ENCODE assay signal across 10 cellular contexts in genomic region chr10:132162021-132162531, GRCh38. TPM values are rescaled to one million over a fixed set of nuclear protein-coding genes. Genes with fewer than 3 reads are reported as not detected.
DNase-seq lines count a peak whose midpoint lies in the region; ATAC-seq and TF ChIP-seq lines count a peak whose summit lies in the region.
"Had no signal": no experiment of that assay in that cellular context is flagged by ENCODE, and none has a peak within 500 bp of the region (broad histone marks: within the 10 kb centered on the region; RNA-seq: fewer than 3 reads in every experiment).

No MANE protein-coding gene starts in this region.

- H3K4me1 ChIP-seq in naive thymus-derived CD4-positive, alpha-beta T cell (ENCODE audit: control insufficient read depth in 2 of 2, insufficient read depth in 2 of 2, low read length in 2 of 2): peaks cover 23 to 36% of the 10 kb centered on the region in 2 donors

- H3K4me3 ChIP-seq in naive thymus-derived CD4-positive, alpha-beta T cell (ENCODE audit: low read length): peak overlapping the region; percentile 35
- H3K4me3 ChIP-seq: upper lobe of left lung had no signal

- H3K27ac ChIP-seq in naive thymus-derived CD4-positive, alpha-beta T cell (ENCODE audit: low read depth, low read length): peak overlapping the region; percentile 80
- H3K27ac ChIP-seq: upper lobe of left lung had no signal

- DNase-seq in DMS79 treated with DMSO at 0.1 percent for 48 hours (lab: John Stamatoyannopoulos, UW) (peak; percentile 40), DMS79 (lab: John Stamatoyannopoulos, UW) (no peak), COR-L47 (lab: John Stamatoyannopoulos, UW) (no peak), HPDE6-E6E7 (ENCODE audit: extremely low spot score) (no peak)
- DNase-seq in activated CD8-positive, alpha-beta T cell treated with anti-CD3 and anti-CD28 coated beads, Interleukin-2, amount 10 ng/mL, durations not matched to agents 7 days and 5 days: peak; percentile 70
- DNase-seq in naive thymus-derived CD4-positive, alpha-beta T cell: peak in 7 of 9 donors; percentile 31 to 65 (median 39)
- DNase-seq: 8988T, upper lobe of left lung had no signal

- H3K36me3 Mint-ChIP-seq in activated CD8-positive, alpha-beta T cell treated with anti-CD3 and anti-CD28 coated beads, Interleukin-2, amount 10 ng/mL, durations not matched to agents 7 days and 5 days (ENCODE audit: low read depth): no peaks in the 10 kb centered on the region
- peaks cover 0 to 3% (median 0%) of the 10 kb centered on the region in 5 donors for H3K36me3 Mint-ChIP-seq in naive thymus-derived CD4-positive, alpha-beta T cell

- H3K27me3 ChIP-seq in naive thymus-derived CD4-positive, alpha-beta T cell (ENCODE audit: control insufficient read depth in 2 of 2, insufficient read depth in 2 of 2, low read length in 2 of 2): no peaks in the 10 kb centered on the region
- H3K27me3 ChIP-seq: upper lobe of left lung had no signal

- intact Hi-C loops in naive thymus-derived CD4-positive, alpha-beta T cell (cut with micrococcal nuclease): loop anchor here (1.0 to 5.0 kb wide), 5 partner anchors 23 to 375 kb away; partner anchors contain the start of gene INPP5A (in 2 of the 2)

- CTCF ChIA-PET in activated CD8-positive, alpha-beta T cell treated with anti-CD3 and anti-CD28 coated beads, Interleukin-2, amount 10 ng/mL, durations not matched to agents 7 days and 5 days (lab: Charles Lee): interaction anchor here (1.0 to 1.4 kb wide), 3 partner anchors 9 to 277 kb away, joined by 3 to 6 read pairs (median 3); no protein-coding TSS in a partner anchor
- CTCF ChIA-PET in naive thymus-derived CD4-positive, alpha-beta T cell (lab: Charles Lee): no interaction called here

- peaks cover 39% of the 10 kb centered on the region for H3K4me1 Mint-ChIP-seq in activated CD8-positive, alpha-beta T cell treated with anti-CD3 and anti-CD28 coated beads, Interleukin-2, amount 10 ng/mL, durations not matched to agents 7 days and 5 days (ENCODE audit: low read depth)
- peaks cover 20 to 63% (median 52%) of the 10 kb centered on the region in 7 donors for H3K4me1 Mint-ChIP-seq in naive thymus-derived CD4-positive, alpha-beta T cell

- peak overlapping the region; percentile 96 for H3K27ac Mint-ChIP-seq in activated CD8-positive, alpha-beta T cell treated with anti-CD3 and anti-CD28 coated beads, Interleukin-2, amount 10 ng/mL, durations not matched to agents 7 days and 5 days
- peak overlapping the region; percentile 81 to 99 (median 98) for H3K27ac Mint-ChIP-seq in naive thymus-derived CD4-positive, alpha-beta T cell

- H3K9me3 ChIP-seq in naive thymus-derived CD4-positive, alpha-beta T cell (ENCODE audit: control insufficient read depth in 2 of 3, low read length in 3 of 3): no peaks in the 10 kb centered on the region
- H3K9me3 ChIP-seq: upper lobe of left lung had no signal

- H3K27me3 Mint-ChIP-seq in activated CD8-positive, alpha-beta T cell treated with anti-CD3 and anti-CD28 coated beads, Interleukin-2, amount 10 ng/mL, durations not matched to agents 7 days and 5 days (ENCODE audit: low read depth): no peaks in the 10 kb centered on the region
- no peaks in the 10 kb centered on the region for H3K27me3 Mint-ChIP-seq in naive thymus-derived CD4-positive, alpha-beta T cell

- no peaks in the 10 kb centered on the region for H3K9me3 Mint-ChIP-seq in activated CD8-positive, alpha-beta T cell treated with anti-CD3 and anti-CD28 coated beads, Interleukin-2, amount 10 ng/mL, durations not matched to agents 7 days and 5 days (ENCODE audit: insufficient read depth)
- H3K9me3 Mint-ChIP-seq in naive thymus-derived CD4-positive, alpha-beta T cell: peaks cover 0 to 11% (median 0%) of the 10 kb centered on the region in 11 donors

- no peaks in the 10 kb centered on the region for H3K36me3 ChIP-seq in naive thymus-derived CD4-positive, alpha-beta T cell (ENCODE audit: control insufficient read depth in 2 of 3, insufficient read depth in 3 of 3, low read length in 3 of 3)
- H3K36me3 ChIP-seq: upper lobe of left lung had no signal

- peak overlapping the region; percentile 48 for H3K4me3 Mint-ChIP-seq in activated CD8-positive, alpha-beta T cell treated with anti-CD3 and anti-CD28 coated beads, Interleukin-2, amount 10 ng/mL, durations not matched to agents 7 days and 5 days
- H3K4me3 Mint-ChIP-seq in naive thymus-derived CD4-positive, alpha-beta T cell: peak overlapping the region; percentile 25 to 90 (median 71)

- POLR2A ChIA-PET in activated CD8-positive, alpha-beta T cell treated with anti-CD3 and anti-CD28 coated beads, Interleukin-2, amount 10 ng/mL, durations not matched to agents 7 days and 5 days (lab: Charles Lee): no interaction called here
- POLR2A ChIA-PET in naive thymus-derived CD4-positive, alpha-beta T cell (lab: Charles Lee): interaction anchor here (1.2 kb wide), 1 partner anchor 23 kb away, joined by 5 read pairs; no protein-coding TSS in a partner anchor

- peak; percentile 48 for ATAC-seq in GM21825 (IDR thresholded peaks at IDR 0.05; ENCODE audit: unreplicated experiment)
- ATAC-seq in activated CD8-positive, alpha-beta T cell treated with anti-CD3 and anti-CD28 coated beads, Interleukin-2, amount 10 ng/mL, durations not matched to agents 7 days and 5 days: peak; percentile 56
- ATAC-seq in naive thymus-derived CD4-positive, alpha-beta T cell: peak; percentile 37
- ATAC-seq in SK-N-SH treated with all-trans-retinoic acid at 6 μM for 48 hours: no peak

TF ChIP-seq in SK-N-SH treated with all-trans-retinoic acid at 6 μM for 48 hours, 23 proteins besides CTCF, POLR2A, EP300 and RAD21 (continues in another document):
- TF ChIP-seq RARB (CRISPR knock-in tag; IDR thresholded peaks at IDR 0.05) (no peak), POU6F1 (CRISPR knock-in tag; IDR thresholded peaks at IDR 0.05; ENCODE audit: borderline replicate concordance, low read depth) (no peak), ZNF565 (CRISPR knock-in tag; conservative IDR thresholded peaks at IDR 0.05; ENCODE audit: low read depth) (no peak), ZC3H10 (CRISPR knock-in tag; IDR thresholded peaks at IDR 0.05) (no peak), TSHZ2 (CRISPR knock-in tag; IDR thresholded peaks at IDR 0.05) (no peak), ZNF8 (CRISPR knock-in tag; IDR thresholded peaks at IDR 0.05) (no peak), PPARA (CRISPR knock-in tag; IDR thresholded peaks at IDR 0.05; ENCODE audit: borderline replicate concordance) (no peak), ESRRG (CRISPR knock-in tag; IDR thresholded peaks at IDR 0.05) (no peak), BACH2 (CRISPR knock-in tag; IDR thresholded peaks at IDR 0.05; ENCODE audit: borderline replicate concordance) (no peak), CSDC2 (CRISPR knock-in tag; IDR thresholded peaks at IDR 0.05) (no peak), CSRNP3 (CRISPR knock-in tag; IDR thresholded peaks at IDR 0.05) (no peak)

RNA-seq across cellular contexts. Expression of gene DPYSL4, which starts 24.7 kb away (rescaled TPM):
- total RNA-seq in activated CD8-positive, alpha-beta T cell treated with anti-CD3 and anti-CD28 coated beads, Interleukin-2, amount 10 ng/mL, durations not matched to agents 7 days and 5 days: 1 to 10 TPM; 1.2 to 2.2 TPM
- total RNA-seq in naive thymus-derived CD4-positive, alpha-beta T cell: 10 to 100 TPM in 2 of 5 experiments, 1 to 10 TPM in 2, under 1 TPM in 1; 0.66 to 60.0 (median 9.4) TPM
- 10 to 100 TPM in 1 of 2 donors, under 1 TPM in 1; 0.35 to 18.2 TPM for polyA plus RNA-seq in naive thymus-derived CD4-positive, alpha-beta T cell

Comparison
In these comparisons a context has a peak if more than half of its experiments do, and no peak if none do; other contexts are left out.
1. DNase-seq: peak in DMS79 treated with DMSO at 0.1 percent for 48 hours (single experiment), activated CD8-positive, alpha-beta T cell treated with anti-CD3 and anti-CD28 coated beads, Interleukin-2, amount 10 ng/mL, durations not matched to agents 7 days and 5 days (single experiment) and naive thymus-derived CD4-positive, alpha-beta T cell (7 of 9); none in DMS79 (single experiment), COR-L47 (single experiment) and HPDE6-E6E7 (single experiment).